ENCODE assay signal across 10 cellular contexts in genomic region chr5:139138790-139139189, GRCh38. TPM values are rescaled to one million over a fixed set of nuclear protein-coding genes. Genes with fewer than 3 reads are reported as not detected.
DNase-seq lines count a peak whose midpoint lies in the region; ATAC-seq and TF ChIP-seq lines count a peak whose summit lies in the region.
"Had no signal": no experiment of that assay in that cellular context is flagged by ENCODE, and none has a peak within 500 bp of the region (broad histone marks: within the 10 kb centered on the region; RNA-seq: fewer than 3 reads in every experiment).

No MANE protein-coding gene starts in this region.

- H3K27me3 ChIP-seq in uterus, result no peaks in the 10 kb centered on the region
- H3K27me3 ChIP-seq: neutrophil had no signal

- no peaks in the 10 kb centered on the region for H3K9me3 ChIP-seq in uterus
- H3K9me3 ChIP-seq: neutrophil had no signal

- POLR2A ChIA-PET in naive thymus-derived CD8-positive, alpha-beta T cell (lab: Charles Lee), result no interaction called here

- TF ChIP-seq POLR2A in uterus (IDR thresholded peaks at IDR 0.05), result no peak

- H3K36me3 ChIP-seq in uterus, result no peaks in the 10 kb centered on the region
- H3K36me3 ChIP-seq: neutrophil had no signal

- peak; percentile 43 for ATAC-seq in activated naive CD8-positive, alpha-beta T cell treated with anti-CD3 and anti-CD28 coated beads, Interleukin-2, amount 50 U/mL, for 24 hours
- ATAC-seq in activated T-helper 17 cell treated with anti-CD3 and anti-CD28 coated beads, Interleukin-2, amount 50 U/mL, for 72 hours (replicated peaks), result peak; percentile 52
- no peak for ATAC-seq in naive thymus-derived CD8-positive, alpha-beta T cell

- H3K27ac Mint-ChIP-seq in activated naive CD8-positive, alpha-beta T cell treated with anti-CD3 and anti-CD28 coated beads, Interleukin-2, amount 50 U/mL, for 24 hours, result no peak overlapping the region
- no peak overlapping the region for H3K27ac Mint-ChIP-seq in activated naive CD8-positive, alpha-beta T cell treated with anti-CD3 and anti-CD28 coated beads for 36 hours
- peak overlapping the region; percentile 35 for H3K27ac Mint-ChIP-seq in activated T-helper 17 cell treated with anti-CD3 and anti-CD28 coated beads, Interleukin-2, amount 50 U/mL, for 72 hours
- H3K27ac Mint-ChIP-seq in naive thymus-derived CD8-positive, alpha-beta T cell, result peak overlapping the region in 1 of 10 donors; percentile 66

- H3K4me3 Mint-ChIP-seq in activated naive CD8-positive, alpha-beta T cell treated with anti-CD3 and anti-CD28 coated beads, Interleukin-2, amount 50 U/mL, for 24 hours, result no peak overlapping the region
- H3K4me3 Mint-ChIP-seq in activated naive CD8-positive, alpha-beta T cell treated with anti-CD3 and anti-CD28 coated beads for 36 hours, result no peak overlapping the region
- H3K4me3 Mint-ChIP-seq in activated T-helper 17 cell treated with anti-CD3 and anti-CD28 coated beads, Interleukin-2, amount 50 U/mL, for 72 hours, result no peak overlapping the region
- no peak overlapping the region for H3K4me3 Mint-ChIP-seq in naive thymus-derived CD8-positive, alpha-beta T cell

- H3K27me3 Mint-ChIP-seq in activated naive CD8-positive, alpha-beta T cell treated with anti-CD3 and anti-CD28 coated beads, Interleukin-2, amount 50 U/mL, for 24 hours, result no peaks in the 10 kb centered on the region
- no peaks in the 10 kb centered on the region for H3K27me3 Mint-ChIP-seq in activated naive CD8-positive, alpha-beta T cell treated with anti-CD3 and anti-CD28 coated beads for 36 hours
- H3K27me3 Mint-ChIP-seq in activated T-helper 17 cell treated with anti-CD3 and anti-CD28 coated beads, Interleukin-2, amount 50 U/mL, for 72 hours, result no peaks in the 10 kb centered on the region
- H3K27me3 Mint-ChIP-seq in naive thymus-derived CD8-positive, alpha-beta T cell, result no peaks in the 10 kb centered on the region

- peaks cover 45% of the 10 kb centered on the region for H3K4me1 Mint-ChIP-seq in activated naive CD8-positive, alpha-beta T cell treated with anti-CD3 and anti-CD28 coated beads, Interleukin-2, amount 50 U/mL, for 24 hours
- H3K4me1 Mint-ChIP-seq in activated naive CD8-positive, alpha-beta T cell treated with anti-CD3 and anti-CD28 coated beads for 36 hours, result peaks cover 25% of the 10 kb centered on the region
- H3K4me1 Mint-ChIP-seq in activated T-helper 17 cell treated with anti-CD3 and anti-CD28 coated beads, Interleukin-2, amount 50 U/mL, for 72 hours, result peaks cover 18% of the 10 kb centered on the region
- H3K4me1 Mint-ChIP-seq in naive thymus-derived CD8-positive, alpha-beta T cell, result peaks cover 8 to 26% (median 14%) of the 10 kb centered on the region in 4 donors

- no peak for TF ChIP-seq CTCF in uterus (IDR thresholded peaks at IDR 0.05)

- intact Hi-C loops in uterus (cut with DNase I; ENCODE audit: low total_unique reads), result no loop called here

- peaks cover 5 to 20% of the 10 kb centered on the region in 2 donors for H3K4me1 ChIP-seq in uterus

- no peak overlapping the region for H3K4me3 ChIP-seq in uterus

- peak overlapping the region; percentile 21 to 45 for H3K27ac ChIP-seq in uterus
- H3K27ac ChIP-seq: neutrophil had no signal

- no peaks in the 10 kb centered on the region for H3K9me3 Mint-ChIP-seq in activated naive CD8-positive, alpha-beta T cell treated with anti-CD3 and anti-CD28 coated beads, Interleukin-2, amount 50 U/mL, for 24 hours
- no peaks in the 10 kb centered on the region for H3K9me3 Mint-ChIP-seq in activated naive CD8-positive, alpha-beta T cell treated with anti-CD3 and anti-CD28 coated beads for 36 hours
- no peaks in the 10 kb centered on the region for H3K9me3 Mint-ChIP-seq in activated T-helper 17 cell treated with anti-CD3 and anti-CD28 coated beads, Interleukin-2, amount 50 U/mL, for 72 hours
- H3K9me3 Mint-ChIP-seq in naive thymus-derived CD8-positive, alpha-beta T cell, result no peaks in the 10 kb centered on the region

- no peak for DNase-seq in activated naive CD8-positive, alpha-beta T cell treated with anti-CD3 and anti-CD28 coated beads, Interleukin-2, amount 50 U/mL, for 24 hours
- DNase-seq in activated naive CD8-positive, alpha-beta T cell treated with anti-CD3 and anti-CD28 coated beads for 36 hours, result no peak
- peak; percentile 44 for DNase-seq in iPS-NIHi7 (ENCODE audit: extremely low spot score)
- peak in 1 of 2 donors; percentile 35 for DNase-seq in uterus
- DNase-seq in naive thymus-derived CD8-positive, alpha-beta T cell, result no peak
- DNase-seq in activated CD4-positive, alpha-beta T cell treated with anti-CD3 and anti-CD28 coated beads for 1 hour, result no peak
- no peak for DNase-seq in GDM1 (lab: John Stamatoyannopoulos, UW)
- DNase-seq: central memory CD4-positive, alpha-beta T cell had no signal

- H3K36me3 Mint-ChIP-seq in activated naive CD8-positive, alpha-beta T cell treated with anti-CD3 and anti-CD28 coated beads, Interleukin-2, amount 50 U/mL, for 24 hours (ENCODE audit: low read depth), result no peaks in the 10 kb centered on the region
- no peaks in the 10 kb centered on the region for H3K36me3 Mint-ChIP-seq in activated naive CD8-positive, alpha-beta T cell treated with anti-CD3 and anti-CD28 coated beads for 36 hours
- no peaks in the 10 kb centered on the region for H3K36me3 Mint-ChIP-seq in activated T-helper 17 cell treated with anti-CD3 and anti-CD28 coated beads, Interleukin-2, amount 50 U/mL, for 72 hours (ENCODE audit: low read depth)
- peaks cover 4 to 8% (median 4%) of the 10 kb centered on the region in 3 donors for H3K36me3 Mint-ChIP-seq in naive thymus-derived CD8-positive, alpha-beta T cell

RNA-seq across cellular contexts. Expression of gene SIL1, which starts 59.4 kb away (rescaled TPM):
- total RNA-seq in activated naive CD8-positive, alpha-beta T cell treated with anti-CD3 and anti-CD28 coated beads for 36 hours, result 10 to 100 TPM; 19.8 to 21.4 TPM
- total RNA-seq in activated T-helper 17 cell treated with anti-CD3 and anti-CD28 coated beads, Interleukin-2, amount 50 U/mL, for 72 hours, result 10 to 100 TPM; 24.4 to 27.0 TPM
- total RNA-seq in uterus, result 100 to 1,000 TPM in 1 of 4 donors, 10 to 100 TPM in 3; 17.4 to 122 (median 58.3) TPM
- 10 to 100 TPM; 14.3 to 16.2 TPM for total RNA-seq in naive thymus-derived CD8-positive, alpha-beta T cell
- polyA plus RNA-seq in naive thymus-derived CD8-positive, alpha-beta T cell, result 10 to 100 TPM; 11.9 to 14.2 (median 13.5) TPM

Comparison
In these comparisons a context has a peak if more than half of its experiments do, and no peak if none do; other contexts are left out.
1. ATAC-seq: peak in activated naive CD8-positive, alpha-beta T cell treated with anti-CD3 and anti-CD28 coated beads, Interleukin-2, amount 50 U/mL, for 24 hours (single experiment) and activated T-helper 17 cell treated with anti-CD3 and anti-CD28 coated beads, Interleukin-2, amount 50 U/mL, for 72 hours (single experiment); none in naive thymus-derived CD8-positive, alpha-beta T cell (0 of 2).